Comparison of ENCODE assay signal across 8 cellular contexts in genomic region chr6:148565931-148566663, GRCh38.
DNase-seq lines count a peak whose midpoint lies in the region; ATAC-seq and TF ChIP-seq lines count a peak whose summit lies in the region.

No MANE protein-coding gene starts in this region.

- no peak overlapping the region for H3K27ac ChIP-seq in foreskin keratinocyte

- ATAC-seq in foreskin keratinocyte (peak; percentile 57), GM21737 (IDR thresholded peaks at IDR 0.05; ENCODE audit: unreplicated experiment) (no peak)

- no peaks in the 10 kb centered on the region for H3K27me3 ChIP-seq in foreskin keratinocyte

- DNase-seq in AG08396 (ENCODE audit: low spot score), result peak; percentile 86
- DNase-seq in GM20000 (ENCODE audit: low spot score), result peak; percentile 52
- peak; percentile 78 for DNase-seq in RKO (ENCODE audit: low spot score)
- peak; percentile 20 to 57 for DNase-seq in foreskin keratinocyte
- peak; percentile 94 for DNase-seq in stromal cell of bone marrow (ENCODE audit: low read depth)
- no peak for DNase-seq in middle frontal gyrus (ENCODE audit: extremely low spot score, low spot score)
- DNase-seq in T1000 (lab: John Stamatoyannopoulos, UW), result no peak

- TF ChIP-seq CTCF in GM20000 (IDR thresholded peaks at IDR 0.05; ENCODE audit: extremely low read depth, missing control alignments) (no peak), foreskin keratinocyte (conservative IDR thresholded peaks at IDR 0.05) (no peak)

- peaks cover 3% of the 10 kb centered on the region for H3K4me1 ChIP-seq in foreskin keratinocyte

Comparison
In these comparisons a context has a peak if more than half of its experiments do, and no peak if none do; other contexts are left out.
1. DNase-seq: peak in AG08396 (single experiment), GM20000 (single experiment), RKO (single experiment), foreskin keratinocyte (2 of 2) and stromal cell of bone marrow (single experiment); none in middle frontal gyrus (single experiment) and T1000 (single experiment).